ENCODE assay signal across 10 cellular contexts in genomic region chr3:107796786-107797185, GRCh38.
A peak's percentile ranks its signal among the peaks of the same experiment; 100 is the strongest.
DNase-seq lines count a peak whose midpoint lies in the region; ATAC-seq, FAIRE-seq and TF ChIP-seq lines count a peak whose summit lies in the region.
"Had no signal": no experiment of that assay in that cellular context is flagged by ENCODE, and none has a peak within 500 bp of the region (broad histone marks: within the 10 kb centered on the region; RNA-seq: fewer than 3 reads in every experiment).

No MANE protein-coding gene starts in this region.

- H3K4me2 ChIP-seq in PC-9, result peak overlapping the region; percentile 8; the same call in 1 of the 2 replicates

- DNase-seq in MCF 10A (ENCODE audit: unreplicated experiment), result peak; percentile 86
- DNase-seq in breast epithelium (ENCODE audit: low spot score in 2 of 2), result no peak
- peak; percentile 25 to 97 for DNase-seq in PC-9
- peak; percentile 76 for DNase-seq in fibroblast of pulmonary artery (ENCODE audit: low read depth)
- DNase-seq in stimulated activated naive CD4-positive, alpha-beta T cell treated with Interleukin-2 at 50 U/mL for 16 hours (lab: John Stamatoyannopoulos, UW), result no peak
- DNase-seq in GM10248 (ENCODE audit: extremely low spot score), result no peak
- DNase-seq in HTR-8/SVneo (ENCODE audit: insufficient read length, low spot score), result no peak
- DNase-seq: activated gamma-delta T cell treated with Interleukin-2 at 50 U/mL for 16 hours, NCI-H1436 treated with DMSO at 0.1 percent for 48 hours had no signal

- H3K4me3 Mint-ChIP-seq in MCF 10A (ENCODE audit: unreplicated experiment), result no peak overlapping the region

- no peaks in the 10 kb centered on the region for H3K27me3 Mint-ChIP-seq in MCF 10A (ENCODE audit: insufficient read depth, unreplicated experiment)

- H3K4me3 ChIP-seq in breast epithelium (no peak overlapping the region), PC-9 (no peak overlapping the region), fibroblast of pulmonary artery (replicated peaks; ENCODE audit: low read depth, low read length) (no peak overlapping the region)

- POLR2A ChIA-PET in MCF 10A (lab: Yijun Ruan, JAX), result no interaction called here
- POLR2A ChIA-PET in PC-9 (lab: Charles Lee; ENCODE audit: unreplicated experiment), result no interaction called here
- POLR2A ChIA-PET in GM10248 (lab: Yijun Ruan, JAX), result no interaction called here

- TF ChIP-seq CTCF in MCF 10A (IDR thresholded peaks at IDR 0.05; ENCODE audit: unreplicated experiment), result no peak
- TF ChIP-seq CTCF in breast epithelium (IDR thresholded peaks at IDR 0.05), result no peak
- no peak for TF ChIP-seq CTCF in PC-9 (conservative IDR thresholded peaks at IDR 0.05)
- no peak for TF ChIP-seq CTCF in fibroblast of pulmonary artery (IDR thresholded peaks at IDR 0.05; ENCODE audit: low read length, missing control alignments)
- TF ChIP-seq CTCF in GM10248 (IDR thresholded peaks at IDR 0.05; ENCODE audit: control extremely low read depth, extremely low read depth, low read depth, missing control alignments), result no peak

- TF ChIP-seq POLR2A in breast epithelium (IDR thresholded peaks at IDR 0.05), result no peak

- H3F3A ChIP-seq in PC-9 (ENCODE audit: insufficient read depth, low read depth), result peaks cover 6% of the 10 kb centered on the region; the same call in 1 of the 2 replicates

- no peaks in the 10 kb centered on the region for H3K27me3 ChIP-seq in breast epithelium
- no peaks in the 10 kb centered on the region for H3K27me3 ChIP-seq in PC-9 (ENCODE audit: insufficient read depth, low read depth)

- H3K9me3 ChIP-seq in breast epithelium (no peaks in the 10 kb centered on the region), PC-9 (ENCODE audit: insufficient read depth, low read depth) (no peaks in the 10 kb centered on the region)

- FAIRE-seq in HTR-8/SVneo (lab: Jason Lieb, UNC), result no peak

- no peaks in the 10 kb centered on the region; the same call in 1 of the 2 replicates for H4K20me1 ChIP-seq in PC-9 (ENCODE audit: insufficient read depth)

- no peak overlapping the region for H2AFZ ChIP-seq in PC-9

- no peak overlapping the region for H3K27ac Mint-ChIP-seq in MCF 10A (ENCODE audit: low read depth, unreplicated experiment)

- no peaks in the 10 kb centered on the region for H3K4me1 Mint-ChIP-seq in MCF 10A (ENCODE audit: insufficient read depth, unreplicated experiment)

- H3K27ac ChIP-seq in breast epithelium (no peak overlapping the region), PC-9 (no peak overlapping the region)

- H3K9me3 Mint-ChIP-seq in MCF 10A (ENCODE audit: unreplicated experiment), result no peaks in the 10 kb centered on the region

- BruUV-seq in MCF 10A (replicated peaks; lab: Mats Ljungman, UMichigan), result no TSS peak
- BruUV-seq in PC-9 (replicated peaks; lab: Mats Ljungman, UMichigan), result no TSS peak

- no peaks in the 10 kb centered on the region for H3K9me2 ChIP-seq in PC-9 (ENCODE audit: insufficient read depth)

- CTCF ChIA-PET in MCF 10A (lab: Yijun Ruan, JAX) (interaction anchor here (1.7 kb wide), 1 partner anchor 23 kb away, joined by 4 read pairs; no protein-coding TSS in a partner anchor), PC-9 (lab: Charles Lee) (interaction anchor here (1.2 kb wide), 1 partner anchor 131 kb away, joined by 3 read pairs; no protein-coding TSS in a partner anchor), GM10248 (lab: Yijun Ruan, JAX) (no interaction called here)

- no peak for ATAC-seq in HG03095 (IDR thresholded peaks at IDR 0.05; ENCODE audit: unreplicated experiment)

- H3K36me3 ChIP-seq in breast epithelium (peaks cover 7% of the 10 kb centered on the region), PC-9 (ENCODE audit: low read depth) (peaks cover 28% of the 10 kb centered on the region)

- H3K79me2 ChIP-seq in PC-9 (ENCODE audit: low read depth), result no peaks in the 10 kb centered on the region

- H3K36me3 Mint-ChIP-seq in MCF 10A (ENCODE audit: insufficient read depth, unreplicated experiment), result peaks cover 63% of the 10 kb centered on the region

- intact Hi-C loops in MCF 10A (cut with micrococcal nuclease), result loop anchor here (10.0 kb wide), 1 partner anchor 128 kb away; no protein-coding TSS in a partner anchor
- intact Hi-C loops in breast epithelium (cut with DNase I; ENCODE audit: low total_unique reads), result no loop called here
- intact Hi-C loops in PC-9 (cut with micrococcal nuclease; ENCODE audit: unreplicated experiment), result loop anchor here (10.0 kb wide), 1 partner anchor 678 kb away; no protein-coding TSS in a partner anchor

- H3K4me1 ChIP-seq in breast epithelium, result no peaks in the 10 kb centered on the region
- H3K4me1 ChIP-seq in PC-9 (replicated peaks; ENCODE audit: insufficient read depth), result peaks cover 27% of the 10 kb centered on the region

Comparison
In these comparisons a context has a peak if more than half of its experiments do, and no peak if none do; other contexts are left out.
1. DNase-seq: peak in MCF 10A (single experiment), PC-9 (2 of 2) and fibroblast of pulmonary artery (single experiment); none in breast epithelium (0 of 2), stimulated activated naive CD4-positive, alpha-beta T cell treated with Interleukin-2 at 50 U/mL for 16 hours (single experiment), GM10248 (single experiment) and HTR-8/SVneo (single experiment).